In the genomic region with DNA sequence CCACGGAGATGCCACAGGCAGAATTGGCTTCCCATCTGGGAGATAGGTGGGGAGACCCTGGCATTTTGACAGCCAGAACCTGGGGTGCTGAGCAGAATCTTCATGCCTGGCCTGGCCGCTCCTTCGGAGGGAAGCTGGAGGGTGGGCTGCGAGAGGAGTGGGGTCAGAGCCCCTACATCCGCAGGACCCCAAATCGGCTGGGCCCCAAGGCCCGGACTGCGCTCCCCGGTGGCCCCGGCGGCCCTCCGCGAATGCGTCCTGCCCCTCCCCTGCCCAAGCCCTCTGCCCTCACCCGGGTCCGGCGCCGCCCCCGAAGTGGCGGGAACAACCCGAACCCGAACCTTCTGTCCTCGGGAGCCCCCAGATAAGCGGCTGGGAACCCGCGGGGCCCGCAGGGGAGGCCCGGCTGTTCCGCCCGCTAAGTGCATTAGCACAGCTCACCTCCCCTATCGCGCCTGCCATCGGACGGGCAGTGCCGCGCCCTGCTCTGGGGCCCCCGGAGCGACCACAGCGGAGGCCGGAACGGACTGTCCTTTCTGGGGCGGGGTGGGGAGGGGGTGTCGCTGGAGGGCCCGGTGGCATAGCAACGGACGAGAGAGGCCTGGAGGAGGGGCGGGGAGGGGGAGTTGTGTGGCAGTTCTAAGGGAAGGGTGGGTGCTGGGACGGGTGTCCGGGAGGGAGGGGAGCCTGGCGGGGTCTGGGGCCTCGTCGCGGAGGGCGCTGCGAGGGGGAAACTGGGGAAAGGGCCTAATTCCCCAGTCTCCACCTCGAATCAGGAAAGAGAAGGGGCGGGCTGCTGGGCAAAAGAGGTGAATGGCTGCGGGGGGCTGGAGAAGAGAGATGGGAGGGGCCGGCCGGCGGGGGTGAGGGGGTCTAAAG, we compare ENCODE assay signal across 1 cellular context.
TF ChIP-seq lines count a peak whose summit lies in the region.

No MANE protein-coding gene starts in this region.

TF ChIP-seq in K562, 482 proteins besides CTCF, POLR2A, EP300 and RAD21 (continued from another document and continues in another):
- TF ChIP-seq, protein P1, sequence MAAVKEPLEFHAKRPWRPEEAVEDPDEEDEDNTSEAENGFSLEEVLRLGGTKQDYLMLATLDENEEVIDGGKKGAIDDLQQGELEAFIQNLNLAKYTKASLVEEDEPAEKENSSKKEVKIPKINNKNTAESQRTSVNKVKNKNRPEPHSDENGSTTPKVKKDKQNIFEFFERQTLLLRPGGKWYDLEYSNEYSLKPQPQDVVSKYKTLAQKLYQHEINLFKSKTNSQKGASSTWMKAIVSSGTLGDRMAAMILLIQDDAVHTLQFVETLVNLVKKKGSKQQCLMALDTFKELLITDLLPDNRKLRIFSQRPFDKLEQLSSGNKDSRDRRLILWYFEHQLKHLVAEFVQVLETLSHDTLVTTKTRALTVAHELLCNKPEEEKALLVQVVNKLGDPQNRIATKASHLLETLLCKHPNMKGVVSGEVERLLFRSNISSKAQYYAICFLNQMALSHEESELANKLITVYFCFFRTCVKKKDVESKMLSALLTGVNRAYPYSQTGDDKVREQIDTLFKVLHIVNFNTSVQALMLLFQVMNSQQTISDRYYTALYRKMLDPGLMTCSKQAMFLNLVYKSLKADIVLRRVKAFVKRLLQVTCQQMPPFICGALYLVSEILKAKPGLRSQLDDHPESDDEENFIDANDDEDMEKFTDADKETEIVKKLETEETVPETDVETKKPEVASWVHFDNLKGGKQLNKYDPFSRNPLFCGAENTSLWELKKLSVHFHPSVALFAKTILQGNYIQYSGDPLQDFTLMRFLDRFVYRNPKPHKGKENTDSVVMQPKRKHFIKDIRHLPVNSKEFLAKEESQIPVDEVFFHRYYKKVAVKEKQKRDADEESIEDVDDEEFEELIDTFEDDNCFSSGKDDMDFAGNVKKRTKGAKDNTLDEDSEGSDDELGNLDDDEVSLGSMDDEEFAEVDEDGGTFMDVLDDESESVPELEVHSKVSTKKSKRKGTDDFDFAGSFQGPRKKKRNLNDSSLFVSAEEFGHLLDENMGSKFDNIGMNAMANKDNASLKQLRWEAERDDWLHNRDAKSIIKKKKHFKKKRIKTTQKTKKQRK (IDR thresholded peaks at IDR 0.05; ENCODE audit: borderline replicate concordance, low read depth, low read length), result no peak
- TF ChIP-seq GATA2 (CRISPR knock-in tag; IDR thresholded peaks at IDR 0.05) (peak; percentile 88), RAD51 (IDR thresholded peaks at IDR 0.05; ENCODE audit: borderline replicate concordance, low read depth) (0 out of 2 replicates have a peak, but pooled peaks have one; percentile 17), HSF4 (CRISPR knock-in tag; IDR thresholded peaks at IDR 0.05; ENCODE audit: borderline replicate concordance) (no peak), ZNF140 (CRISPR knock-in tag; IDR thresholded peaks at IDR 0.05) (no peak), GATAD2A (IDR thresholded peaks at IDR 0.05) (peak; percentile 84), MTA3 (IDR thresholded peaks at IDR 0.05; ENCODE audit: borderline replicate concordance) (peak; percentile 82; the same call in 1 of the 2 replicates), EGR1 (conservative IDR thresholded peaks at IDR 0.05) (peak; percentile 62), RFX1 (IDR thresholded peaks at IDR 0.05) (peak; percentile 75; the same call in 1 of the 2 replicates), CBFA2T2 (conservative IDR thresholded peaks at IDR 0.05) (peak; percentile 67), ZNF57 (CRISPR knock-in tag; IDR thresholded peaks at IDR 0.05) (no peak), FOXP1 (CRISPR knock-in tag; IDR thresholded peaks at IDR 0.05) (no peak), FOXK2 (conservative IDR thresholded peaks at IDR 0.05 in 1 of 2, IDR thresholded peaks at IDR 0.05 in 1 of 2; ENCODE audit: low read depth in 2 of 2) (no peak), SMARCE1 (IDR thresholded peaks at IDR 0.05) (peak; percentile 39; the same call in 1 of the 2 replicates), MYNN (IDR thresholded peaks at IDR 0.05) (peak; percentile 82), MYNN (CRISPR knock-in tag; IDR thresholded peaks at IDR 0.05) (no peak), FOXA3 (CRISPR knock-in tag; conservative IDR thresholded peaks at IDR 0.05 in 1 of 2, IDR thresholded peaks at IDR 0.05 in 1 of 2) (no peak), JUNB (CRISPR knock-in tag; conservative IDR thresholded peaks at IDR 0.05) (no peak), ZNF134 (CRISPR knock-in tag; conservative IDR thresholded peaks at IDR 0.05) (no peak), SOX6 (IDR thresholded peaks at IDR 0.05) (peak; percentile 78), GABPA (tag; conservative IDR thresholded peaks at IDR 0.05; ENCODE audit: low read depth) (peak; percentile 62), ZZZ3 (IDR thresholded peaks at IDR 0.05) (no peak), TFAM (CRISPR knock-in tag; conservative IDR thresholded peaks at IDR 0.05) (no peak), GATAD2B (IDR thresholded peaks at IDR 0.05; ENCODE audit: borderline replicate concordance) (peak; percentile 85)
- TF ChIP-seq, protein P2, sequence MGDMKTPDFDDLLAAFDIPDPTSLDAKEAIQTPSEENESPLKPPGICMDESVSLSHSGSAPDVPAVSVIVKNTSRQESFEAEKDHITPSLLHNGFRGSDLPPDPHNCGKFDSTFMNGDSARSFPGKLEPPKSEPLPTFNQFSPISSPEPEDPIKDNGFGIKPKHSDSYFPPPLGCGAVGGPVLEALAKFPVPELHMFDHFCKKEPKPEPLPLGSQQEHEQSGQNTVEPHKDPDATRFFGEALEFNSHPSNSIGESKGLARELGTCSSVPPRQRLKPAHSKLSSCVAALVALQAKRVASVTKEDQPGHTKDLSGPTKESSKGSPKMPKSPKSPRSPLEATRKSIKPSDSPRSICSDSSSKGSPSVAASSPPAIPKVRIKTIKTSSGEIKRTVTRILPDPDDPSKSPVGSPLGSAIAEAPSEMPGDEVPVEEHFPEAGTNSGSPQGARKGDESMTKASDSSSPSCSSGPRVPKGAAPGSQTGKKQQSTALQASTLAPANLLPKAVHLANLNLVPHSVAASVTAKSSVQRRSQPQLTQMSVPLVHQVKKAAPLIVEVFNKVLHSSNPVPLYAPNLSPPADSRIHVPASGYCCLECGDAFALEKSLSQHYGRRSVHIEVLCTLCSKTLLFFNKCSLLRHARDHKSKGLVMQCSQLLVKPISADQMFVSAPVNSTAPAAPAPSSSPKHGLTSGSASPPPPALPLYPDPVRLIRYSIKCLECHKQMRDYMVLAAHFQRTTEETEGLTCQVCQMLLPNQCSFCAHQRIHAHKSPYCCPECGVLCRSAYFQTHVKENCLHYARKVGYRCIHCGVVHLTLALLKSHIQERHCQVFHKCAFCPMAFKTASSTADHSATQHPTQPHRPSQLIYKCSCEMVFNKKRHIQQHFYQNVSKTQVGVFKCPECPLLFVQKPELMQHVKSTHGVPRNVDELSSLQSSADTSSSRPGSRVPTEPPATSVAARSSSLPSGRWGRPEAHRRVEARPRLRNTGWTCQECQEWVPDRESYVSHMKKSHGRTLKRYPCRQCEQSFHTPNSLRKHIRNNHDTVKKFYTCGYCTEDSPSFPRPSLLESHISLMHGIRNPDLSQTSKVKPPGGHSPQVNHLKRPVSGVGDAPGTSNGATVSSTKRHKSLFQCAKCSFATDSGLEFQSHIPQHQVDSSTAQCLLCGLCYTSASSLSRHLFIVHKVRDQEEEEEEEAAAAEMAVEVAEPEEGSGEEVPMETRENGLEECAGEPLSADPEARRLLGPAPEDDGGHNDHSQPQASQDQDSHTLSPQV (IDR thresholded peaks at IDR 0.05), result peak; percentile 55
- TF ChIP-seq, protein P3, sequence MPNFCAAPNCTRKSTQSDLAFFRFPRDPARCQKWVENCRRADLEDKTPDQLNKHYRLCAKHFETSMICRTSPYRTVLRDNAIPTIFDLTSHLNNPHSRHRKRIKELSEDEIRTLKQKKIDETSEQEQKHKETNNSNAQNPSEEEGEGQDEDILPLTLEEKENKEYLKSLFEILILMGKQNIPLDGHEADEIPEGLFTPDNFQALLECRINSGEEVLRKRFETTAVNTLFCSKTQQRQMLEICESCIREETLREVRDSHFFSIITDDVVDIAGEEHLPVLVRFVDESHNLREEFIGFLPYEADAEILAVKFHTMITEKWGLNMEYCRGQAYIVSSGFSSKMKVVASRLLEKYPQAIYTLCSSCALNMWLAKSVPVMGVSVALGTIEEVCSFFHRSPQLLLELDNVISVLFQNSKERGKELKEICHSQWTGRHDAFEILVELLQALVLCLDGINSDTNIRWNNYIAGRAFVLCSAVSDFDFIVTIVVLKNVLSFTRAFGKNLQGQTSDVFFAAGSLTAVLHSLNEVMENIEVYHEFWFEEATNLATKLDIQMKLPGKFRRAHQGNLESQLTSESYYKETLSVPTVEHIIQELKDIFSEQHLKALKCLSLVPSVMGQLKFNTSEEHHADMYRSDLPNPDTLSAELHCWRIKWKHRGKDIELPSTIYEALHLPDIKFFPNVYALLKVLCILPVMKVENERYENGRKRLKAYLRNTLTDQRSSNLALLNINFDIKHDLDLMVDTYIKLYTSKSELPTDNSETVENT (CRISPR knock-in tag; IDR thresholded peaks at IDR 0.05), result peak; percentile 43; the same call in 1 of the 2 replicates
- TF ChIP-seq, protein P4, sequence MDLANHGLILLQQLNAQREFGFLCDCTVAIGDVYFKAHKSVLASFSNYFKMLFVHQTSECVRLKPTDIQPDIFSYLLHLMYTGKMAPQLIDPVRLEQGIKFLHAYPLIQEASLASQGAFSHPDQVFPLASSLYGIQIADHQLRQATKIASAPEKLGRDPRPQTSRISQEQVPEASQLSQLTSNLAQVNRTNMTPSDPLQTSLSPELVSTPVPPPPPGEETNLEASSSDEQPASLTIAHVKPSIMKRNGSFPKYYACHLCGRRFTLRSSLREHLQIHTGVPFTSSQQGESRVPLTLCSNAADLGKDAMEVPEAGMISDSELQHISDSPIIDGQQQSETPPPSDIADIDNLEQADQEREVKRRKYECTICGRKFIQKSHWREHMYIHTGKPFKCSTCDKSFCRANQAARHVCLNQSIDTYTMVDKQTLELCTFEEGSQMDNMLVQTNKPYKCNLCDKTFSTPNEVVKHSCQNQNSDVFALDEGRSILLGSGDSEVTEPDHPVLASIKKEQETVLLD (IDR thresholded peaks at IDR 0.05), result peak; percentile 62
- TF ChIP-seq, protein P5, sequence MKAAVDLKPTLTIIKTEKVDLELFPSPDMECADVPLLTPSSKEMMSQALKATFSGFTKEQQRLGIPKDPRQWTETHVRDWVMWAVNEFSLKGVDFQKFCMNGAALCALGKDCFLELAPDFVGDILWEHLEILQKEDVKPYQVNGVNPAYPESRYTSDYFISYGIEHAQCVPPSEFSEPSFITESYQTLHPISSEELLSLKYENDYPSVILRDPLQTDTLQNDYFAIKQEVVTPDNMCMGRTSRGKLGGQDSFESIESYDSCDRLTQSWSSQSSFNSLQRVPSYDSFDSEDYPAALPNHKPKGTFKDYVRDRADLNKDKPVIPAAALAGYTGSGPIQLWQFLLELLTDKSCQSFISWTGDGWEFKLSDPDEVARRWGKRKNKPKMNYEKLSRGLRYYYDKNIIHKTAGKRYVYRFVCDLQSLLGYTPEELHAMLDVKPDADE (conservative IDR thresholded peaks at IDR 0.05; ENCODE audit: control insufficient read depth, low read depth, low read length), result peak; percentile 47; the same call in 1 of the 2 replicates
- TF ChIP-seq, protein P6, sequence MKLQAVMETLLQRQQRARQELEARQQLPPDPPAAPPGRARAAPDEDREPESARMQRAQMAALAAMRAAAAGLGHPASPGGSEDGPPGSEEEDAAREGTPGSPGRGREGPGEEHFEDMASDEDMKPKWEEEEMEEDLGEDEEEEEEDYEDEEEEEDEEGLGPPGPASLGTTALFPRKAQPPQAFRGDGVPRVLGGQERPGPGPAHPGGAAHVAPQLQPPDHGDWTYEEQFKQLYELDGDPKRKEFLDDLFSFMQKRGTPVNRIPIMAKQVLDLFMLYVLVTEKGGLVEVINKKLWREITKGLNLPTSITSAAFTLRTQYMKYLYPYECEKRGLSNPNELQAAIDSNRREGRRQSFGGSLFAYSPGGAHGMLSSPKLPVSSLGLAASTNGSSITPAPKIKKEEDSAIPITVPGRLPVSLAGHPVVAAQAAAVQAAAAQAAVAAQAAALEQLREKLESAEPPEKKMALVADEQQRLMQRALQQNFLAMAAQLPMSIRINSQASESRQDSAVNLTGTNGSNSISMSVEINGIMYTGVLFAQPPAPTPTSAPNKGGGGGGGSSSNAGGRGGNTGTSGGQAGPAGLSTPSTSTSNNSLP (IDR thresholded peaks at IDR 0.05; ENCODE audit: borderline replicate concordance, low read depth, low read length), result no peak
- TF ChIP-seq, protein P7, sequence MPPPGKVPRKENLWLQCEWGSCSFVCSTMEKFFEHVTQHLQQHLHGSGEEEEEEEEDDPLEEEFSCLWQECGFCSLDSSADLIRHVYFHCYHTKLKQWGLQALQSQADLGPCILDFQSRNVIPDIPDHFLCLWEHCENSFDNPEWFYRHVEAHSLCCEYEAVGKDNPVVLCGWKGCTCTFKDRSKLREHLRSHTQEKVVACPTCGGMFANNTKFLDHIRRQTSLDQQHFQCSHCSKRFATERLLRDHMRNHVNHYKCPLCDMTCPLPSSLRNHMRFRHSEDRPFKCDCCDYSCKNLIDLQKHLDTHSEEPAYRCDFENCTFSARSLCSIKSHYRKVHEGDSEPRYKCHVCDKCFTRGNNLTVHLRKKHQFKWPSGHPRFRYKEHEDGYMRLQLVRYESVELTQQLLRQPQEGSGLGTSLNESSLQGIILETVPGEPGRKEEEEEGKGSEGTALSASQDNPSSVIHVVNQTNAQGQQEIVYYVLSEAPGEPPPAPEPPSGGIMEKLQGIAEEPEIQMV (tag; conservative IDR thresholded peaks at IDR 0.05; ENCODE audit: low read depth), result peak; percentile 93
- TF ChIP-seq, protein P8, sequence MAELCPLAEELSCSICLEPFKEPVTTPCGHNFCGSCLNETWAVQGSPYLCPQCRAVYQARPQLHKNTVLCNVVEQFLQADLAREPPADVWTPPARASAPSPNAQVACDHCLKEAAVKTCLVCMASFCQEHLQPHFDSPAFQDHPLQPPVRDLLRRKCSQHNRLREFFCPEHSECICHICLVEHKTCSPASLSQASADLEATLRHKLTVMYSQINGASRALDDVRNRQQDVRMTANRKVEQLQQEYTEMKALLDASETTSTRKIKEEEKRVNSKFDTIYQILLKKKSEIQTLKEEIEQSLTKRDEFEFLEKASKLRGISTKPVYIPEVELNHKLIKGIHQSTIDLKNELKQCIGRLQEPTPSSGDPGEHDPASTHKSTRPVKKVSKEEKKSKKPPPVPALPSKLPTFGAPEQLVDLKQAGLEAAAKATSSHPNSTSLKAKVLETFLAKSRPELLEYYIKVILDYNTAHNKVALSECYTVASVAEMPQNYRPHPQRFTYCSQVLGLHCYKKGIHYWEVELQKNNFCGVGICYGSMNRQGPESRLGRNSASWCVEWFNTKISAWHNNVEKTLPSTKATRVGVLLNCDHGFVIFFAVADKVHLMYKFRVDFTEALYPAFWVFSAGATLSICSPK (IDR thresholded peaks at IDR 0.05; ENCODE audit: borderline replicate concordance), result 0 out of 2 replicates have a peak, but pooled peaks have one; percentile 25
